Comparison of ENCODE assay signal across 9 cellular contexts in genomic region chr11:120912504-120912903, GRCh38.
DNase-seq lines count a peak whose midpoint lies in the region; ATAC-seq and TF ChIP-seq lines count a peak whose summit lies in the region.
"Had no signal": no experiment of that assay in that cellular context is flagged by ENCODE, and none has a peak within 500 bp of the region (broad histone marks: within the 10 kb centered on the region; RNA-seq: fewer than 3 reads in every experiment).

No MANE protein-coding gene starts in this region.

- no peaks in the 10 kb centered on the region for H3K36me3 ChIP-seq in heart right ventricle
- no peaks in the 10 kb centered on the region for H3K36me3 ChIP-seq in OCI-LY7 (ENCODE audit: insufficient read depth, low read length)
- no peaks in the 10 kb centered on the region for H3K36me3 ChIP-seq in adrenal gland (replicated peaks in 1 of 2)

- peaks cover 0 to 7% (median 0%) of the 10 kb centered on the region in 9 donors for H3K4me1 ChIP-seq in heart right ventricle
- H3K4me1 ChIP-seq in right cardiac atrium (ENCODE audit: control insufficient read depth, insufficient read depth, low read length), result no peaks in the 10 kb centered on the region
- no peaks in the 10 kb centered on the region for H3K4me1 ChIP-seq in OCI-LY7 (ENCODE audit: insufficient read depth, low read length, poor library complexity, severe bottlenecking)
- no peaks in the 10 kb centered on the region for H3K4me1 ChIP-seq in adrenal gland (replicated peaks in 1 of 2)

- H2AFZ ChIP-seq in OCI-LY7 (ENCODE audit: low read length), result no peak overlapping the region

- WGBS in heart right ventricle, 2 donors, result 36 to 37% methylated on average over 5 of the region's 5 CpGs
- 42% methylated on average over 5 of the region's 5 CpGs for WGBS in right cardiac atrium
- 52 to 60% (median 55%) methylated on average over 5 of the region's 5 CpGs for WGBS in adrenal gland, 4 donors

- ATAC-seq in heart right ventricle (no peak), right cardiac atrium (no peak), GM18873 (IDR thresholded peaks at IDR 0.05; ENCODE audit: low FRiP score, unreplicated experiment) (no peak)

- peak in 7 of 9 donors; percentile 34 to 62 (median 48) for TF ChIP-seq CTCF in heart right ventricle (IDR thresholded peaks at IDR 0.05)
- TF ChIP-seq CTCF in OCI-LY7 (conservative IDR thresholded peaks at IDR 0.05; ENCODE audit: low read length), result peak; percentile 72
- peak in 3 of 6 experiments; percentile 23 to 30 (median 27) for TF ChIP-seq CTCF in adrenal gland (IDR thresholded peaks at IDR 0.05)

- CTCF ChIA-PET in OCI-LY7 (lab: Charles Lee; ENCODE audit: unreplicated experiment), result interaction anchor here (2.2 kb wide), 1 partner anchor 16 kb away, joined by 9 read pairs; no protein-coding TSS in a partner anchor

- H4K20me1 ChIP-seq in OCI-LY7 (ENCODE audit: insufficient read depth, low read length), result no peaks in the 10 kb centered on the region

- H3K27me3 ChIP-seq in heart right ventricle (peaks cover 0 to 41% (median 15%) of the 10 kb centered on the region in 7 donors), right cardiac atrium (ENCODE audit: control insufficient read depth, insufficient read depth) (no peaks in the 10 kb centered on the region), adrenal gland (no peaks in the 10 kb centered on the region)

- no TSS peak for BruUV-seq in OCI-LY7 (replicated peaks; lab: Mats Ljungman, UMichigan)

- H3K4me2 ChIP-seq in OCI-LY7 (ENCODE audit: low read length), result no peak overlapping the region

- H3K9me3 ChIP-seq in heart right ventricle (no peaks in the 10 kb centered on the region), right cardiac atrium (ENCODE audit: control insufficient read depth, low read length) (no peaks in the 10 kb centered on the region), OCI-LY7 (ENCODE audit: low read length) (no peaks in the 10 kb centered on the region), adrenal gland (replicated peaks in 1 of 3) (no peaks in the 10 kb centered on the region)

- no peaks in the 10 kb centered on the region for H3K9me2 ChIP-seq in OCI-LY7 (ENCODE audit: insufficient read depth, low read length)

- intact Hi-C loops in heart right ventricle (cut with DNase I) (no loop called here), right cardiac atrium (cut with DNase I) (no loop called here), OCI-LY7 (cut with micrococcal nuclease; ENCODE audit: unreplicated experiment) (loop anchor here (1.0 to 2.0 kb wide), 2 partner anchors 16 to 40 kb away; no protein-coding TSS in a partner anchor), adrenal gland (cut with DNase I) (no loop called here)

- H3K27ac ChIP-seq in heart right ventricle (no peak overlapping the region), right cardiac atrium (ENCODE audit: low read length) (no peak overlapping the region), OCI-LY7 (ENCODE audit: low read depth, low read length, poor library complexity, severe bottlenecking) (no peak overlapping the region), adrenal gland (no peak overlapping the region)

- no peak for TF ChIP-seq POLR2A in adrenal gland (IDR thresholded peaks at IDR 0.05)

- no peaks in the 10 kb centered on the region for H3K79me2 ChIP-seq in OCI-LY7 (ENCODE audit: insufficient read depth, low read depth, low read length)

- no peak for DNase-seq in heart right ventricle
- DNase-seq in right cardiac atrium, result no peak
- peak; percentile 46 for DNase-seq in OCI-LY7 (ENCODE audit: low spot score)
- peak; percentile 3 for DNase-seq in foreskin melanocyte
- no peak for DNase-seq in activated CD4-positive, alpha-beta T cell treated with anti-CD3 and anti-CD28 coated beads, Interleukin-2, amount 50 U/mL, for 4 hours
- DNase-seq in adrenal gland, result no peak
- DNase-seq in NCI-H2029 treated with DMSO at 0.1 percent for 48 hours (lab: John Stamatoyannopoulos, UW), result no peak
- DNase-seq: T1000 had no signal

- POLR2A ChIA-PET in OCI-LY7 (lab: Charles Lee), result interaction anchor here (1.2 to 1.6 kb wide), 2 partner anchors 10 to 15 kb away, joined by 4 read pairs; no protein-coding TSS in a partner anchor

- H3K4me3 ChIP-seq in heart right ventricle (no peak overlapping the region), right cardiac atrium (ENCODE audit: low read length) (no peak overlapping the region), OCI-LY7 (ENCODE audit: low read depth, low read length, poor library complexity, severe bottlenecking) (no peak overlapping the region), adrenal gland (no peak overlapping the region)

Comparison
In these comparisons a context has a peak if more than half of its experiments do, and no peak if none do; other contexts are left out.
1. DNase-seq: peak in OCI-LY7 (single experiment) and foreskin melanocyte (single experiment); none in heart right ventricle (0 of 2), right cardiac atrium (0 of 3), activated CD4-positive, alpha-beta T cell treated with anti-CD3 and anti-CD28 coated beads, Interleukin-2, amount 50 U/mL, for 4 hours (0 of 2), adrenal gland (0 of 7) and NCI-H2029 treated with DMSO at 0.1 percent for 48 hours (single experiment).